Comparison of ENCODE assay signal across 8 cellular contexts in the genomic region with DNA sequence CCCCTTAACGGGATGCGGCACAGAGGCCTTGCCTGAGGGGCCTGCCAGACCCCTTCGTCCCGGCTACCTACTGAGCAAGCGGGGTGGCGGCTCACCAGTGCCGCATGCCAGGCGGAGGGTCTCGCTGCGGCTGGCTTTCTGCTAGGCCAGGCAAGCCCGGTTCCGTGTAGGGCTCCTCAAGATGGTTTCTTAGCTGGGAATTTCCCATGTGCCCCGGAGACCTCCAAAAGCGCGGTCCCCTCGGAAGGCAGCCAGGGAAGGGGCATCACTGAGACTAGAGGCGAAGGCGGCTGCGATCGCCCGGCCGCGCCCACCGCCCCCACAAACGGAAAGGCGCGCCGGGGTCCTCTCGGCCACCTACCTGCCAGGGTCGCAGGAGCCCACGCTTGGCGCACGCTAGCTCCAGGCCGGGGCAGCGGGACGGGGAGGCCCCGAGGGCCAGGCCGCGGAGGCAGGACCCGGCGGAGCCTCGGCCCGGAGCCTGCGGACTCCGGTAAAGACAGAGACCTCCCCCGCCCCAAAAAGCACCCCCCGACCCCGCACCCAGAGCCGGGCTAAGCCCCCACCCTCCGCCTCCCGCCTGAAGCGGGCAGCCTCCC. TPM values are rescaled to one million over a fixed set of nuclear protein-coding genes. Genes with fewer than 3 reads are reported as not detected.
DNase-seq lines count a peak whose midpoint lies in the region; ATAC-seq, FAIRE-seq and TF ChIP-seq lines count a peak whose summit lies in the region.

No MANE protein-coding gene starts in this region.

- TF ChIP-seq CTCF in mammary epithelial cell (conservative IDR thresholded peaks at IDR 0.05 in 1 of 2, IDR thresholded peaks at IDR 0.05 in 1 of 2; ENCODE audit: extremely low read depth in 1 of 2, insufficient read depth in 1 of 2, low read depth in 1 of 2, low read length in 2 of 2) (no peak), liver (IDR thresholded peaks at IDR 0.05; ENCODE audit: low read depth, low read length, missing input control) (no peak), GM10266 (IDR thresholded peaks at IDR 0.05; ENCODE audit: control insufficient read depth, insufficient read depth, low read depth, missing control alignments) (no peak)

- peaks cover 13% of the 10 kb centered on the region for H3K36me3 ChIP-seq in SJSA1
- peaks cover 2% of the 10 kb centered on the region for H3K36me3 ChIP-seq in mammary epithelial cell (ENCODE audit: insufficient read depth, low read length)
- no peaks in the 10 kb centered on the region for H3K36me3 ChIP-seq in liver (ENCODE audit: control insufficient read depth in 4 of 4, insufficient read depth in 3 of 4, low read depth in 1 of 4, low read length in 3 of 4)

- no peaks in the 10 kb centered on the region for H4K20me1 ChIP-seq in mammary epithelial cell (ENCODE audit: insufficient read depth, low read length)

- peak overlapping the region; percentile 98 for H3K4me2 ChIP-seq in mammary epithelial cell (ENCODE audit: insufficient read depth, low read depth, low read length)

- H3K27me3 Mint-ChIP-seq in stimulated activated naive CD8-positive, alpha-beta T cell treated with anti-CD3 and anti-CD28 coated beads, Interleukin-15, amount 100 ng/mL, for 72 hours = no peaks in the 10 kb centered on the region

- H3K27me3 ChIP-seq in SJSA1 (replicated peaks) (no peaks in the 10 kb centered on the region), mammary epithelial cell (ENCODE audit: insufficient read depth, low read length) (no peaks in the 10 kb centered on the region), liver (ENCODE audit: control insufficient read depth in 4 of 4, insufficient read depth in 4 of 4, low read length in 3 of 4) (no peaks in the 10 kb centered on the region)

- H2AFZ ChIP-seq in mammary epithelial cell (ENCODE audit: low read depth, low read length) = peak overlapping the region; percentile 82

- in situ Hi-C loops in mammary epithelial cell (cut with MboI; ENCODE audit: low sequenced_read_pairs in 2 of 2) = no loop called here

- peak overlapping the region; percentile 96 for H3K4me3 ChIP-seq in SJSA1
- peak overlapping the region; percentile 55 to 83 (median 79) for H3K4me3 ChIP-seq in mammary epithelial cell (replicated peaks in 1 of 3; ENCODE audit: insufficient read depth in 1 of 3, low read depth in 2 of 3, low read length in 3 of 3)
- H3K4me3 ChIP-seq in liver (ENCODE audit: low read depth in 1 of 3, low read length in 3 of 3) = peak overlapping the region; percentile 49 to 93 (median 59)

- H3K9me3 Mint-ChIP-seq in stimulated activated naive CD8-positive, alpha-beta T cell treated with anti-CD3 and anti-CD28 coated beads, Interleukin-15, amount 100 ng/mL, for 72 hours = no peaks in the 10 kb centered on the region

- CTCF ChIA-PET in mammary epithelial cell (lab: Charles Lee; ENCODE audit: low non-redundant PET) = interaction anchor here (0.6 to 1.9 kb wide), 3 partner anchors 76 to 115 kb away, joined by 3 to 12 read pairs (median 4); no protein-coding TSS in a partner anchor

- H3K27ac ChIP-seq in SJSA1 = peak overlapping the region; percentile 96; the same call in 1 of the 2 replicates
- peak overlapping the region; percentile 78 for H3K27ac ChIP-seq in mammary epithelial cell (ENCODE audit: insufficient read depth, low read depth, low read length)
- peak overlapping the region; percentile 87 to 92 for H3K27ac ChIP-seq in liver (ENCODE audit: low read depth in 1 of 2, low read length in 2 of 2)

- H3K79me2 ChIP-seq in mammary epithelial cell (ENCODE audit: insufficient read depth, low read length) = peaks cover 72% of the 10 kb centered on the region

- WGBS in mammary epithelial cell (ENCODE audit: low coverage, missing lambda C conversion rate) = 0% methylated on average over 10 of the region's 52 CpGs
- 7% methylated on average over 52 of the region's 52 CpGs for WGBS in liver

- no peak for TF ChIP-seq RAD21 in liver (IDR thresholded peaks at IDR 0.05)

- no TSS peak for BruUV-seq in mammary epithelial cell (replicated peaks; lab: Mats Ljungman, UMichigan)

- FAIRE-seq in GM12891 (lab: Jason Lieb, UNC) = peak; percentile 52

- H3K4me1 Mint-ChIP-seq in stimulated activated naive CD8-positive, alpha-beta T cell treated with anti-CD3 and anti-CD28 coated beads, Interleukin-15, amount 100 ng/mL, for 72 hours = peaks cover 62% of the 10 kb centered on the region

- TF ChIP-seq POLR2A in GM12891 (IDR thresholded peaks at IDR 0.05; ENCODE audit: low read depth, low read length) = no peak; the same call in 1 of the 2 replicates

- peak overlapping the region; percentile 75 to 82 for H3K4me3 Mint-ChIP-seq in stimulated activated naive CD8-positive, alpha-beta T cell treated with anti-CD3 and anti-CD28 coated beads, Interleukin-15, amount 100 ng/mL, for 72 hours

- intact Hi-C loops in mammary epithelial cell (cut with micrococcal nuclease) = loop anchor here (1.0 kb wide), 6 partner anchors 12 to 170 kb away; a partner anchor contains a TSS

- H3K4me1 ChIP-seq in SJSA1 (replicated peaks) (peaks cover 25% of the 10 kb centered on the region), mammary epithelial cell (ENCODE audit: insufficient read depth, low read length) (peaks cover 29% of the 10 kb centered on the region), liver (ENCODE audit: control insufficient read depth in 4 of 4, insufficient read depth in 4 of 4, low read length in 3 of 4) (peaks cover 5 to 19% (median 12%) of the 10 kb centered on the region in 4 donors)

- dilution Hi-C loops in mammary epithelial cell (cut with HindIII; ENCODE audit: low sequenced_read_pairs) = no loop called here

- peak; percentile 3 for ATAC-seq in stimulated activated naive CD8-positive, alpha-beta T cell treated with anti-CD3 and anti-CD28 coated beads, Interleukin-15, amount 100 ng/mL, for 72 hours

- no peaks in the 10 kb centered on the region for H3K9me3 ChIP-seq in SJSA1 (replicated peaks)
- no peaks in the 10 kb centered on the region for H3K9me3 ChIP-seq in mammary epithelial cell (replicated peaks; ENCODE audit: insufficient read depth, low read length)
- no peaks in the 10 kb centered on the region for H3K9me3 ChIP-seq in liver (ENCODE audit: control insufficient read depth in 4 of 4, low read length in 3 of 4)

- H3K9ac ChIP-seq in mammary epithelial cell (ENCODE audit: insufficient read depth, low read length) (peak overlapping the region; percentile 68), liver (ENCODE audit: low read depth in 1 of 2, low read length in 2 of 2) (peak overlapping the region in 1 of 2 donors; percentile 66)

- DNase-seq in GM12891 (ENCODE audit: insufficient read length, low spot score) (no peak), SJSA1 (ENCODE audit: low read depth in 1 of 2, low spot score in 2 of 2) (peak in 1 of 2 experiments; percentile 50), mammary epithelial cell (peak; percentile 53), AML-193 (lab: John Stamatoyannopoulos, UW) (no peak), GM10266 (ENCODE audit: extremely low spot score) (no peak), medulla oblongata (ENCODE audit: extremely low spot score) (no peak)
- peak; percentile 23 to 31 for DNase-seq in stimulated activated naive CD8-positive, alpha-beta T cell treated with anti-CD3 and anti-CD28 coated beads, Interleukin-15, amount 100 ng/mL, for 72 hours

- peak overlapping the region; percentile 25 to 56 for H3K27ac Mint-ChIP-seq in stimulated activated naive CD8-positive, alpha-beta T cell treated with anti-CD3 and anti-CD28 coated beads, Interleukin-15, amount 100 ng/mL, for 72 hours

TF ChIP-seq in GM12891, 5 proteins besides CTCF, POLR2A, EP300 and RAD21:
- TF ChIP-seq TAF1 (IDR thresholded peaks at IDR 0.05; ENCODE audit: low read depth, low read length) = no peak
- TF ChIP-seq PAX5 (IDR thresholded peaks at IDR 0.05; ENCODE audit: insufficient read depth, low read length, severe bottlenecking) = no peak
- TF ChIP-seq POLR2AphosphoS5 (IDR thresholded peaks at IDR 0.05; ENCODE audit: low read depth, low read length) = no peak
- TF ChIP-seq SPI1 (IDR thresholded peaks at IDR 0.05; ENCODE audit: low read depth, low read length) = no peak
- TF ChIP-seq POU2F2 (IDR thresholded peaks at IDR 0.05; ENCODE audit: low read depth, low read length) = no peak

TF ChIP-seq in liver, 16 proteins besides CTCF, POLR2A, EP300 and RAD21 (continues in another document):
- TF ChIP-seq, protein P1, sequence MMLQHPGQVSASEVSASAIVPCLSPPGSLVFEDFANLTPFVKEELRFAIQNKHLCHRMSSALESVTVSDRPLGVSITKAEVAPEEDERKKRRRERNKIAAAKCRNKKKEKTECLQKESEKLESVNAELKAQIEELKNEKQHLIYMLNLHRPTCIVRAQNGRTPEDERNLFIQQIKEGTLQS (IDR thresholded peaks at IDR 0.05) = no peak
- TF ChIP-seq SP1 (IDR thresholded peaks at IDR 0.05) (no peak), EGR1 (IDR thresholded peaks at IDR 0.05; ENCODE audit: low read depth in 2 of 2) (no peak), NR2F2 (IDR thresholded peaks at IDR 0.05) (no peak), YY1 (IDR thresholded peaks at IDR 0.05) (no peak), TAF1 (conservative IDR thresholded peaks at IDR 0.05) (no peak), GABPA (IDR thresholded peaks at IDR 0.05 in 1 of 2, conservative IDR thresholded peaks at IDR 0.05 in 1 of 2) (no peak), FOXA2 (IDR thresholded peaks at IDR 0.05) (no peak)
- TF ChIP-seq, protein P2, sequence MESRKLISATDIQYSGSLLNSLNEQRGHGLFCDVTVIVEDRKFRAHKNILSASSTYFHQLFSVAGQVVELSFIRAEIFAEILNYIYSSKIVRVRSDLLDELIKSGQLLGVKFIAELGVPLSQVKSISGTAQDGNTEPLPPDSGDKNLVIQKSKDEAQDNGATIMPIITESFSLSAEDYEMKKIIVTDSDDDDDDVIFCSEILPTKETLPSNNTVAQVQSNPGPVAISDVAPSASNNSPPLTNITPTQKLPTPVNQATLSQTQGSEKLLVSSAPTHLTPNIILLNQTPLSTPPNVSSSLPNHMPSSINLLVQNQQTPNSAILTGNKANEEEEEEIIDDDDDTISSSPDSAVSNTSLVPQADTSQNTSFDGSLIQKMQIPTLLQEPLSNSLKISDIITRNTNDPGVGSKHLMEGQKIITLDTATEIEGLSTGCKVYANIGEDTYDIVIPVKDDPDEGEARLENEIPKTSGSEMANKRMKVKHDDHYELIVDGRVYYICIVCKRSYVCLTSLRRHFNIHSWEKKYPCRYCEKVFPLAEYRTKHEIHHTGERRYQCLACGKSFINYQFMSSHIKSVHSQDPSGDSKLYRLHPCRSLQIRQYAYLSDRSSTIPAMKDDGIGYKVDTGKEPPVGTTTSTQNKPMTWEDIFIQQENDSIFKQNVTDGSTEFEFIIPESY (IDR thresholded peaks at IDR 0.05) = no peak

RNA-seq across cellular contexts. Expression of a gene that starts 23.8 kb away (rescaled TPM):
- polyA plus RNA-seq in GM12891 (2012; ENCODE audit: low read depth, missing spikeins) = 21.0 TPM
- 13.5 and 23.5 TPM in 2 replicates for total RNA-seq in SJSA1 (2014; rRNA removed; shearing (Covaris generic))
- total RNA-seq in mammary epithelial cell (100 to 1,000 TPM in 1 of 2 donors, 10 to 100 TPM in 1; 67.2 to 102 TPM), liver (10 to 100 TPM; 30.3 to 38.4 TPM)
- polyA plus RNA-seq in mammary epithelial cell (31.3 TPM), liver (10 to 100 TPM in 1 of 2 donors, 1 to 10 TPM in 1; 6.4 to 16.5 TPM)
- polyA minus RNA-seq in mammary epithelial cell = 110 TPM

Comparison
In these comparisons a context has a peak if more than half of its experiments do, and no peak if none do; other contexts are left out.
1. DNase-seq: peak in mammary epithelial cell (single experiment) and stimulated activated naive CD8-positive, alpha-beta T cell treated with anti-CD3 and anti-CD28 coated beads, Interleukin-15, amount 100 ng/mL, for 72 hours (2 of 2); none in GM12891 (single experiment), AML-193 (0 of 2), GM10266 (single experiment) and medulla oblongata (single experiment).
2. Peak in every context shown above with its lines, with median percentiles within 50 percentile points of each other: H3K27ac ChIP-seq and H3K4me3 ChIP-seq.